Comparison of ENCODE assay signal across 8 cellular contexts in the genomic region with DNA sequence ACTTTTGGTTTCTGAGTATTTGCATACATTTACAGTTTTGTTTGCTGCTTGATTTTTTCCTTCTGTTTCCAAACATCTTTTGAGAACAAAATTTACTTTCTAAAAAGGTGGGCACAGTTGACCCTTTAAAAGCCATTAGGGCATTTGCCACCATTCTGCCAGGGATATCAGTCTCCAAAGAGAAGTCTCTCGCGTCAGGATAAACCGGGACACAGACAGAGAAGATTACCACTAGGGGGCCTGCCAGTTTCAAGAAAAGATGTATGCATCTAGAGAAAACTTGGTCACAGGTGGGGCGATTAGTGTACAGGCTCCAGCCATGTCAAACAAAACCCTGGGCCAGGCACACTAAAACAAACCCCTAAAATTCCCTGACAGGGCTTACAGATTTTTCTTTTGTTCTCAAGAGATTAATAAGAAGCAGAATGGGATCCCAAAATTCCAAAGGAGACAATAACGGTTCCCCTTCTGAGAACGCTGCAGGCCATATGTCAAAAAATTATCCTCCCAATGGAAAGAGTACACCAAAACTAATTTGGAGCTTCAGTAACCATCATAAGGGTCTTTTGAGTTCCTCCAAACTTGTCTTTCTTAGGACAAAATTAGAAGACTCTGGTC. TPM values are rescaled to one million over a fixed set of nuclear protein-coding genes. Genes with fewer than 3 reads are reported as not detected.
DNase-seq lines count a peak whose midpoint lies in the region; ATAC-seq and TF ChIP-seq lines count a peak whose summit lies in the region.

No MANE protein-coding gene starts in this region.

- H2BK5ac ChIP-seq in trophoblast cell (ENCODE audit: low read depth, low read length, poor library complexity) = no peak overlapping the region

- no peaks in the 10 kb centered on the region for H3K79me1 ChIP-seq in trophoblast cell (ENCODE audit: low read length)

- H3K9me2 ChIP-seq in OCI-LY7 (ENCODE audit: insufficient read depth, low read length) = no peaks in the 10 kb centered on the region

- H2AK5ac ChIP-seq in trophoblast cell (ENCODE audit: low read length) = no peak overlapping the region

- WGBS in esophagus squamous epithelium, 2 donors = 46 to 56% methylated on average over 6 of the region's 6 CpGs
- WGBS in trophoblast cell (ENCODE audit: extremely low coverage, insufficient coverage, insufficient read length) = no CpG with 5 or more reads among the region's 6 CpGs

- TF ChIP-seq CTCF in OCI-LY7 (conservative IDR thresholded peaks at IDR 0.05; ENCODE audit: low read length) = peak; percentile 86
- peak in 4 of 6 experiments; percentile 32 to 44 (median 36) for TF ChIP-seq CTCF in esophagus squamous epithelium (IDR thresholded peaks at IDR 0.05)

- CTCF ChIA-PET in OCI-LY7 (lab: Charles Lee; ENCODE audit: unreplicated experiment) = no interaction called here

- intact Hi-C loops in OCI-LY7 (cut with micrococcal nuclease; ENCODE audit: unreplicated experiment) (loop anchor here (2.0 kb wide), 1 partner anchor 30 kb away; no protein-coding TSS in a partner anchor), esophagus squamous epithelium (cut with DNase I) (no loop called here)

- no TSS peak for BruUV-seq in OCI-LY7 (replicated peaks; lab: Mats Ljungman, UMichigan)

- H3K27ac ChIP-seq in OCI-LY7 (ENCODE audit: low read depth, low read length, poor library complexity, severe bottlenecking) (no peak overlapping the region), esophagus squamous epithelium (no peak overlapping the region), trophoblast cell (ENCODE audit: low read depth, low read length) (no peak overlapping the region)

- no peaks in the 10 kb centered on the region for H3K4me1 ChIP-seq in OCI-LY7 (ENCODE audit: insufficient read depth, low read length, poor library complexity, severe bottlenecking)
- no peaks in the 10 kb centered on the region for H3K4me1 ChIP-seq in esophagus squamous epithelium
- H3K4me1 ChIP-seq in trophoblast cell (ENCODE audit: control insufficient read depth in 1 of 2, insufficient read depth in 2 of 2, low read length in 2 of 2) = no peaks in the 10 kb centered on the region

- DNase-seq in NCI-H2081 (lab: John Stamatoyannopoulos, UW) (peak; percentile 29 to 52), NCI-H2081 treated with DMSO at 0.1 percent for 48 hours (lab: John Stamatoyannopoulos, UW) (no peak), OCI-LY7 (ENCODE audit: low spot score) (peak; percentile 59), esophagus squamous epithelium (lab: John Stamatoyannopoulos, UW) (no peak), trophoblast cell (peak; percentile 18 to 67)

- H2AFZ ChIP-seq in OCI-LY7 (ENCODE audit: low read length) (no peak overlapping the region), trophoblast cell (ENCODE audit: insufficient read depth, low read length, poor library complexity) (no peak overlapping the region)

- no peaks in the 10 kb centered on the region for H3K79me2 ChIP-seq in OCI-LY7 (ENCODE audit: insufficient read depth, low read depth, low read length)
- H3K79me2 ChIP-seq in trophoblast cell (ENCODE audit: control insufficient read depth, insufficient read depth, low read length, poor library complexity) = no peaks in the 10 kb centered on the region

- no peak overlapping the region for H3K23ac ChIP-seq in trophoblast cell (ENCODE audit: low read length)

- H3K4me2 ChIP-seq in OCI-LY7 (ENCODE audit: low read length) (no peak overlapping the region), trophoblast cell (ENCODE audit: low read length) (no peak overlapping the region)

- H4K20me1 ChIP-seq in OCI-LY7 (ENCODE audit: insufficient read depth, low read length) = no peaks in the 10 kb centered on the region

- ATAC-seq in HG02759 (IDR thresholded peaks at IDR 0.05; ENCODE audit: unreplicated experiment) = peak; percentile 47
- ATAC-seq in GM18520 (IDR thresholded peaks at IDR 0.05; ENCODE audit: unreplicated experiment) = no peak
- no peak for ATAC-seq in HG03097 (IDR thresholded peaks at IDR 0.05; ENCODE audit: low FRiP score, unreplicated experiment)

- TF ChIP-seq POLR2A in esophagus squamous epithelium (IDR thresholded peaks at IDR 0.05) = no peak

- H3K9me3 ChIP-seq in OCI-LY7 (ENCODE audit: low read length) (0 out of 2 replicates have a peak, but pooled peaks cover 8% of the 10 kb centered on the region), esophagus squamous epithelium (no peaks in the 10 kb centered on the region), trophoblast cell (ENCODE audit: insufficient read depth, low read depth, low read length) (no peaks in the 10 kb centered on the region)

- no peak overlapping the region for H3K18ac ChIP-seq in trophoblast cell (ENCODE audit: low read length)

- H3K27me3 ChIP-seq in esophagus squamous epithelium (peaks cover 0 to 4% (median 0%) of the 10 kb centered on the region in 4 donors), trophoblast cell (ENCODE audit: insufficient read depth, low read length) (no peaks in the 10 kb centered on the region)

- H2BK120ac ChIP-seq in trophoblast cell (ENCODE audit: insufficient read depth, low read length, poor library complexity) = no peak overlapping the region

- H3K36me3 ChIP-seq in OCI-LY7 (ENCODE audit: insufficient read depth, low read length) (no peaks in the 10 kb centered on the region), esophagus squamous epithelium (no peaks in the 10 kb centered on the region), trophoblast cell (ENCODE audit: control insufficient read depth in 1 of 2, insufficient read depth in 2 of 2, low read length in 2 of 2) (no peaks in the 10 kb centered on the region)

- H2BK12ac ChIP-seq in trophoblast cell (ENCODE audit: low read length) = no peak overlapping the region

- H3K9ac ChIP-seq in trophoblast cell (ENCODE audit: low read length) = no peak overlapping the region

- no peak overlapping the region for H3K4me3 ChIP-seq in OCI-LY7 (ENCODE audit: low read depth, low read length, poor library complexity, severe bottlenecking)
- H3K4me3 ChIP-seq in esophagus squamous epithelium = no peak overlapping the region
- no peak overlapping the region for H3K4me3 ChIP-seq in trophoblast cell (ENCODE audit: low read depth, low read length)

- POLR2A ChIA-PET in OCI-LY7 (lab: Charles Lee) = no interaction called here

- H4K12ac ChIP-seq in trophoblast cell (ENCODE audit: low read depth, low read length) = no peak overlapping the region

- no peak overlapping the region for H3K14ac ChIP-seq in trophoblast cell (ENCODE audit: low read length)

- no peak overlapping the region for H4K8ac ChIP-seq in trophoblast cell (ENCODE audit: low read depth, low read length)

- no peak overlapping the region for H3K4ac ChIP-seq in trophoblast cell (ENCODE audit: low read depth, low read length)

- H4K91ac ChIP-seq in trophoblast cell (ENCODE audit: low read depth, low read length) = no peak overlapping the region

RNA-seq across cellular contexts. Expression of gene PABPC3, which starts 10.7 kb away (rescaled TPM):
- 0.13 TPM in 1 of 2 replicates, not detected in the other for total RNA-seq in OCI-LY7 (2014; rRNA removed; shearing (Covaris generic))
- total RNA-seq in OCI-LY7 (2022) = 0.39 and 0.49 TPM in 2 replicates
- under 1 TPM; 0.12 to 0.23 (median 0.21) TPM for total RNA-seq in esophagus squamous epithelium
- 0.49 and 0.59 TPM in 2 replicates for polyA plus RNA-seq in trophoblast cell (2013)

Comparison
In these comparisons a context has a peak if more than half of its experiments do, and no peak if none do; other contexts are left out.
1. DNase-seq: peak in NCI-H2081 (2 of 2), OCI-LY7 (single experiment) and trophoblast cell (2 of 2); none in NCI-H2081 treated with DMSO at 0.1 percent for 48 hours (single experiment) and esophagus squamous epithelium (single experiment).